Comparison of ENCODE assay signal across 17 cellular contexts in genomic region chr17:9252525-9252924, GRCh38.
DNase-seq lines count a peak whose midpoint lies in the region.
"Had no signal": no experiment of that assay in that cellular context is flagged by ENCODE, and none has a peak within 500 bp of the region (broad histone marks: within the 10 kb centered on the region; RNA-seq: fewer than 3 reads in every experiment).

No MANE protein-coding gene starts in this region.

- H3K27ac Mint-ChIP-seq in activated T-cell treated with anti-CD3 and anti-CD28 coated beads, Interleukin-2, amount 50 U/mL, for 24 hours, result peak overlapping the region; percentile 86
- H3K27ac Mint-ChIP-seq in T-helper 2 cell treated with Interferon-gamma antibody and Interleukin-4, amounts not matched to agents 5 μg/mL and 100 μg/mL, for 36 hours, result peak overlapping the region; percentile 33
- H3K27ac Mint-ChIP-seq in activated naive CD8-positive, alpha-beta T cell treated with anti-CD3 and anti-CD28 coated beads for 36 hours, result peak overlapping the region; percentile 72
- peak overlapping the region; percentile 85 for H3K27ac Mint-ChIP-seq in stimulated activated naive CD8-positive, alpha-beta T cell treated with anti-CD3 and anti-CD28 coated beads, Interleukin-15, Interleukin-2, amounts not matched to agents 100 ng/mL and 50 ng/mL, for 24 hours

- peak overlapping the region; percentile 6 for H3K4me3 Mint-ChIP-seq in activated T-cell treated with anti-CD3 and anti-CD28 coated beads, Interleukin-2, amount 50 U/mL, for 24 hours
- H3K4me3 Mint-ChIP-seq in T-helper 2 cell treated with Interferon-gamma antibody and Interleukin-4, amounts not matched to agents 5 μg/mL and 100 μg/mL, for 36 hours, result peak overlapping the region; percentile 25
- no peak overlapping the region for H3K4me3 Mint-ChIP-seq in activated naive CD8-positive, alpha-beta T cell treated with anti-CD3 and anti-CD28 coated beads for 36 hours
- peak overlapping the region; percentile 4 for H3K4me3 Mint-ChIP-seq in stimulated activated naive CD8-positive, alpha-beta T cell treated with anti-CD3 and anti-CD28 coated beads, Interleukin-15, Interleukin-2, amounts not matched to agents 100 ng/mL and 50 ng/mL, for 24 hours

- no peaks in the 10 kb centered on the region for H3K27me3 Mint-ChIP-seq in activated T-cell treated with anti-CD3 and anti-CD28 coated beads, Interleukin-2, amount 50 U/mL, for 24 hours
- H3K27me3 Mint-ChIP-seq in T-helper 2 cell treated with Interferon-gamma antibody and Interleukin-4, amounts not matched to agents 5 μg/mL and 100 μg/mL, for 36 hours (ENCODE audit: low read depth), result no peaks in the 10 kb centered on the region
- no peaks in the 10 kb centered on the region for H3K27me3 Mint-ChIP-seq in activated naive CD8-positive, alpha-beta T cell treated with anti-CD3 and anti-CD28 coated beads for 36 hours
- H3K27me3 Mint-ChIP-seq in stimulated activated naive CD8-positive, alpha-beta T cell treated with anti-CD3 and anti-CD28 coated beads, Interleukin-15, Interleukin-2, amounts not matched to agents 100 ng/mL and 50 ng/mL, for 24 hours, result no peaks in the 10 kb centered on the region

- H3K9me3 Mint-ChIP-seq in activated T-cell treated with anti-CD3 and anti-CD28 coated beads, Interleukin-2, amount 50 U/mL, for 24 hours, result no peaks in the 10 kb centered on the region
- no peaks in the 10 kb centered on the region for H3K9me3 Mint-ChIP-seq in T-helper 2 cell treated with Interferon-gamma antibody and Interleukin-4, amounts not matched to agents 5 μg/mL and 100 μg/mL, for 36 hours
- H3K9me3 Mint-ChIP-seq in activated naive CD8-positive, alpha-beta T cell treated with anti-CD3 and anti-CD28 coated beads for 36 hours, result no peaks in the 10 kb centered on the region
- H3K9me3 Mint-ChIP-seq in stimulated activated naive CD8-positive, alpha-beta T cell treated with anti-CD3 and anti-CD28 coated beads, Interleukin-15, Interleukin-2, amounts not matched to agents 100 ng/mL and 50 ng/mL, for 24 hours, result no peaks in the 10 kb centered on the region

- H3K36me3 Mint-ChIP-seq in activated T-cell treated with anti-CD3 and anti-CD28 coated beads, Interleukin-2, amount 50 U/mL, for 24 hours (ENCODE audit: low read depth), result peaks cover 20% of the 10 kb centered on the region
- H3K36me3 Mint-ChIP-seq in T-helper 2 cell treated with Interferon-gamma antibody and Interleukin-4, amounts not matched to agents 5 μg/mL and 100 μg/mL, for 36 hours (ENCODE audit: low read depth), result no peaks in the 10 kb centered on the region
- H3K36me3 Mint-ChIP-seq in activated naive CD8-positive, alpha-beta T cell treated with anti-CD3 and anti-CD28 coated beads for 36 hours, result peaks cover 6% of the 10 kb centered on the region
- H3K36me3 Mint-ChIP-seq in stimulated activated naive CD8-positive, alpha-beta T cell treated with anti-CD3 and anti-CD28 coated beads, Interleukin-15, Interleukin-2, amounts not matched to agents 100 ng/mL and 50 ng/mL, for 24 hours (ENCODE audit: low read depth), result no peaks in the 10 kb centered on the region

- peaks cover 38% of the 10 kb centered on the region for H3K4me1 Mint-ChIP-seq in activated T-cell treated with anti-CD3 and anti-CD28 coated beads, Interleukin-2, amount 50 U/mL, for 24 hours (ENCODE audit: low read depth)
- H3K4me1 Mint-ChIP-seq in T-helper 2 cell treated with Interferon-gamma antibody and Interleukin-4, amounts not matched to agents 5 μg/mL and 100 μg/mL, for 36 hours (ENCODE audit: low read depth), result peaks cover 16% of the 10 kb centered on the region
- peaks cover 25% of the 10 kb centered on the region for H3K4me1 Mint-ChIP-seq in activated naive CD8-positive, alpha-beta T cell treated with anti-CD3 and anti-CD28 coated beads for 36 hours
- H3K4me1 Mint-ChIP-seq in stimulated activated naive CD8-positive, alpha-beta T cell treated with anti-CD3 and anti-CD28 coated beads, Interleukin-15, Interleukin-2, amounts not matched to agents 100 ng/mL and 50 ng/mL, for 24 hours (ENCODE audit: low read depth), result peaks cover 33% of the 10 kb centered on the region

- no peak for DNase-seq in activated T-cell treated with anti-CD3 and anti-CD28 coated beads, Interleukin-2, amount 50 U/mL, for 24 hours
- DNase-seq in activated T-cell treated with anti-CD3 and anti-CD28 coated beads for 4 hours (no peak), NCI-H2227 (lab: John Stamatoyannopoulos, UW; ENCODE audit: unreplicated experiment) (no peak), H4 (ENCODE audit: low spot score) (no peak), NCI-H446 (lab: John Stamatoyannopoulos, UW) (no peak)
- DNase-seq in T-helper 2 cell treated with Interferon-gamma antibody and Interleukin-4, amounts not matched to agents 5 μg/mL and 100 μg/mL, for 36 hours (ENCODE audit: low spot score), result peak; percentile 45
- no peak for DNase-seq in activated naive CD8-positive, alpha-beta T cell treated with anti-CD3 and anti-CD28 coated beads for 36 hours
- DNase-seq: ACHN, adrenal gland, brain microvascular endothelial cell, GOT3, Kasumi-1, NCI-H1694 treated with DMSO at 0.1 percent for 48 hours, NCI-H82, psoas muscle, upper lobe of right lung had no signal

Comparison
In these comparisons a context has a peak if more than half of its experiments do, and no peak if none do; other contexts are left out.
1. H3K27ac Mint-ChIP-seq: peak in every context shown above with its lines; median percentile 86 in activated T-cell treated with anti-CD3 and anti-CD28 coated beads, Interleukin-2, amount 50 U/mL, for 24 hours; 85 in stimulated activated naive CD8-positive, alpha-beta T cell treated with anti-CD3 and anti-CD28 coated beads, Interleukin-15, Interleukin-2, amounts not matched to agents 100 ng/mL and 50 ng/mL, for 24 hours; 72 in activated naive CD8-positive, alpha-beta T cell treated with anti-CD3 and anti-CD28 coated beads for 36 hours; 33 in T-helper 2 cell treated with Interferon-gamma antibody and Interleukin-4, amounts not matched to agents 5 μg/mL and 100 μg/mL, for 36 hours.